8 cellular contexts compared by ENCODE assay signal in genomic region chr1:220046052-220046930, GRCh38.
DNase-seq lines count a peak whose midpoint lies in the region; ATAC-seq and FAIRE-seq lines count a peak whose summit lies in the region.

TSS of gene EPRS1 (minus strand) at chr1:220046505. CDS start at chr1:220046388, 117 bp downstream.

- no peaks in the 10 kb centered on the region for H3K27me3 Mint-ChIP-seq in central memory CD8-positive, alpha-beta T cell

- peak; percentile 91 for FAIRE-seq in islet of Langerhans (lab: Jason Lieb, UNC)

- ATAC-seq in GM18907 (IDR thresholded peaks at IDR 0.05; ENCODE audit: unreplicated experiment) (peak; percentile 99), HG03175 (IDR thresholded peaks at IDR 0.05; ENCODE audit: unreplicated experiment) (peak; percentile 99)
- ATAC-seq in central memory CD8-positive, alpha-beta T cell (replicated peaks; ENCODE audit: extremely low read depth, poor library complexity, severe bottlenecking): peak; percentile 97

- peaks cover 22% of the 10 kb centered on the region for H3K4me1 Mint-ChIP-seq in central memory CD8-positive, alpha-beta T cell

- H3K9me3 Mint-ChIP-seq in central memory CD8-positive, alpha-beta T cell: no peaks in the 10 kb centered on the region

- H3K4me3 Mint-ChIP-seq in central memory CD8-positive, alpha-beta T cell: peak within 1 kb of the TSS; percentile 84

- peak within 1 kb of the TSS; percentile 87 for H3K27ac Mint-ChIP-seq in central memory CD8-positive, alpha-beta T cell (ENCODE audit: low read depth)

- peaks cover 17% of the 10 kb centered on the region for H3K36me3 Mint-ChIP-seq in central memory CD8-positive, alpha-beta T cell (ENCODE audit: insufficient read depth)

- DNase-seq in AG08395 (ENCODE audit: low spot score) (peak; percentile 97), NCI-H226 (peak; percentile 86)
- DNase-seq in activated CD4-positive, CD25-positive, alpha-beta regulatory T cell (lab: John Stamatoyannopoulos, UW): peak; percentile 73 to 90 (median 82)
- peak; percentile 88 to 93 for DNase-seq in central memory CD8-positive, alpha-beta T cell (ENCODE audit: low spot score in 2 of 2)
- DNase-seq in stimulated activated CD4-positive, alpha-beta T cell treated with anti-CD3 and anti-CD28 coated beads, Interleukin-12 subunit alpha, Interleukin-12 subunit beta, amount 100 ng/mL, for 48 hours (ENCODE audit: low read depth in 2 of 3, low spot score in 1 of 3): peak; percentile 86 to 92 (median 90)

Comparison
In these comparisons a context has a peak if more than half of its experiments do, and no peak if none do; other contexts are left out.
1. Peak in every context shown above with its lines: DNase-seq and ATAC-seq.